ENCODE assay signal across 1 cellular context in the genomic region with DNA sequence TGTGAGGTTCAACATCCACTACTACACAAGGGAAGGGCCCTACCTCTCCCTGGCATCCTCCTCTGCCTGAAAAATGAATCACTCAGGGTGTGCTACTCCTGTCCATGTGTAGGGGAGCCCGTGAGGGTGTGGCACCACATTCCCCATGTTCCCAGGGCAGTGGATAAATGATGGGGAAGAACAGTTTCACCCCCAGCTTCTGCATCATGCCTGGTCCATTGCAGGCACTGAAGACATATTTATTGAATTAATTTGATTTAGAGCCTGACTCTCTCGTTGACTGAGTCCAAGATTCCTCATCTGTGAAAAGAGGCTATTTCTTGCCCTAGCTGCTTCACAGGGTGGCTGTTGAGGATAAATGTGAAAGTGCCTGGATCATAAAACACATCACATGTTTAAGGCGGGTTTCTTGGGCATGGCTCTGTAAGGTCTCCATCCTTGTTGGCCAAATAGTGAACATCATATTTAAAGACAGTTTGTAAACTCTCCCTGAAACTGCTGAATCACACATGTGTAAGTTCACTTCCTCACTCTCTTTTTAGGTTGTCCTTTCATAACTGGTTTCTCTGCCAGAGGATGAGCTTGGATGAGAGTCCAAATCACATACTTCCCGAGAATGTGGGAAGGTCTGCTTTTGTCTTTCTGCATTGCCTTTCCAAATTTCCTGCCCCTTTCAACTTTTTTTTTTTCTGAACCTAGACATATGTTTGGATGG.
TF ChIP-seq lines count a peak whose summit lies in the region.

No MANE protein-coding gene starts in this region.

TF ChIP-seq in GM23338, 12 proteins besides CTCF, POLR2A, EP300 and RAD21 (continued from another document):
- TF ChIP-seq, protein P1, sequence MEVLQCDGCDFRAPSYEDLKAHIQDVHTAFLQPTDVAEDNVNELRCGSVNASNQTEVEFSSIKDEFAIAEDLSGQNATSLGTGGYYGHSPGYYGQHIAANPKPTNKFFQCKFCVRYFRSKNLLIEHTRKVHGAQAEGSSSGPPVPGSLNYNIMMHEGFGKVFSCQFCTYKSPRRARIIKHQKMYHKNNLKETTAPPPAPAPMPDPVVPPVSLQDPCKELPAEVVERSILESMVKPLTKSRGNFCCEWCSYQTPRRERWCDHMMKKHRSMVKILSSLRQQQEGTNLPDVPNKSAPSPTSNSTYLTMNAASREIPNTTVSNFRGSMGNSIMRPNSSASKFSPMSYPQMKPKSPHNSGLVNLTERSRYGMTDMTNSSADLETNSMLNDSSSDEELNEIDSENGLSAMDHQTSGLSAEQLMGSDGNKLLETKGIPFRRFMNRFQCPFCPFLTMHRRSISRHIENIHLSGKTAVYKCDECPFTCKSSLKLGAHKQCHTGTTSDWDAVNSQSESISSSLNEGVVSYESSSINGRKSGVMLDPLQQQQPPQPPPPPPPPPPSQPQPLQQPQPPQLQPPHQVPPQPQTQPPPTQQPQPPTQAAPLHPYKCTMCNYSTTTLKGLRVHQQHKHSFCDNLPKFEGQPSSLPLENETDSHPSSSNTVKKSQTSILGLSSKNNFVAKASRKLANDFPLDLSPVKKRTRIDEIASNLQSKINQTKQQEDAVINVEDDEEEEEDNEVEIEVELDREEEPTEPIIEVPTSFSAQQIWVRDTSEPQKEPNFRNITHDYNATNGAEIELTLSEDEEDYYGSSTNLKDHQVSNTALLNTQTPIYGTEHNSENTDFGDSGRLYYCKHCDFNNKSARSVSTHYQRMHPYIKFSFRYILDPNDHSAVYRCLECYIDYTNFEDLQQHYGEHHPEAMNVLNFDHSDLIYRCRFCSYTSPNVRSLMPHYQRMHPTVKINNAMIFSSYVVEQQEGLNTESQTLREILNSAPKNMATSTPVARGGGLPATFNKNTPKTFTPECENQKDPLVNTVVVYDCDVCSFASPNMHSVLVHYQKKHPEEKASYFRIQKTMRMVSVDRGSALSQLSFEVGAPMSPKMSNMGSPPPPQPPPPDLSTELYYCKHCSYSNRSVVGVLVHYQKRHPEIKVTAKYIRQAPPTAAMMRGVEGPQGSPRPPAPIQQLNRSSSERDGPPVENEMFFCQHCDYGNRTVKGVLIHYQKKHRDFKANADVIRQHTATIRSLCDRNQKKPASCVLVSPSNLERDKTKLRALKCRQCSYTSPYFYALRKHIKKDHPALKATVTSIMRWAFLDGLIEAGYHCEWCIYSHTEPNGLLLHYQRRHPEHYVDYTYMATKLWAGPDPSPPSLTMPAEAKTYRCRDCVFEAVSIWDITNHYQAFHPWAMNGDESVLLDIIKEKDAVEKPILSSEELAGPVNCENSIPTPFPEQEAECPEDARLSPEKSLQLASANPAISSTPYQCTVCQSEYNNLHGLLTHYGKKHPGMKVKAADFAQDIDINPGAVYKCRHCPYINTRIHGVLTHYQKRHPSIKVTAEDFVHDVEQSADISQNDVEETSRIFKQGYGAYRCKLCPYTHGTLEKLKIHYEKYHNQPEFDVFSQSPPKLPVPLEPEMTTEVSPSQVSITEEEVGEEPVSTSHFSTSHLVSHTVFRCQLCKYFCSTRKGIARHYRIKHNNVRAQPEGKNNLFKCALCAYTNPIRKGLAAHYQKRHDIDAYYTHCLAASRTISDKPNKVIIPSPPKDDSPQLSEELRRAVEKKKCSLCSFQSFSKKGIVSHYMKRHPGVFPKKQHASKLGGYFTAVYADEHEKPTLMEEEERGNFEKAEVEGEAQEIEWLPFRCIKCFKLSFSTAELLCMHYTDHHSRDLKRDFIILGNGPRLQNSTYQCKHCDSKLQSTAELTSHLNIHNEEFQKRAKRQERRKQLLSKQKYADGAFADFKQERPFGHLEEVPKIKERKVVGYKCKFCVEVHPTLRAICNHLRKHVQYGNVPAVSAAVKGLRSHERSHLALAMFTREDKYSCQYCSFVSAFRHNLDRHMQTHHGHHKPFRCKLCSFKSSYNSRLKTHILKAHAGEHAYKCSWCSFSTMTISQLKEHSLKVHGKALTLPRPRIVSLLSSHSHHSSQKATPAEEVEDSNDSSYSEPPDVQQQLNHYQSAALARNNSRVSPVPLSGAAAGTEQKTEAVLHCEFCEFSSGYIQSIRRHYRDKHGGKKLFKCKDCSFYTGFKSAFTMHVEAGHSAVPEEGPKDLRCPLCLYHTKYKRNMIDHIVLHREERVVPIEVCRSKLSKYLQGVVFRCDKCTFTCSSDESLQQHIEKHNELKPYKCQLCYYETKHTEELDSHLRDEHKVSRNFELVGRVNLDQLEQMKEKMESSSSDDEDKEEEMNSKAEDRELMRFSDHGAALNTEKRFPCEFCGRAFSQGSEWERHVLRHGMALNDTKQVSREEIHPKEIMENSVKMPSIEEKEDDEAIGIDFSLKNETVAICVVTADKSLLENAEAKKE (CRISPR knock-in tag; IDR thresholded peaks at IDR 0.05), result no peak
- TF ChIP-seq ZNF331 (CRISPR knock-in tag; IDR thresholded peaks at IDR 0.05; ENCODE audit: low read depth), result no peak
- TF ChIP-seq CREB1 (CRISPR knock-in tag; IDR thresholded peaks at IDR 0.05; ENCODE audit: low read depth), result no peak
- no peak for TF ChIP-seq POLR2AphosphoS5 (IDR thresholded peaks at IDR 0.05; ENCODE audit: low read depth)
- TF ChIP-seq STAT1 (IDR thresholded peaks at IDR 0.05; ENCODE audit: unreplicated experiment), result no peak
- no peak for TF ChIP-seq EZH2 (IDR thresholded peaks at IDR 0.05; ENCODE audit: low read depth, unreplicated experiment)
- TF ChIP-seq EZH2phosphoT487 (IDR thresholded peaks at IDR 0.05; ENCODE audit: unreplicated experiment), result no peak
- TF ChIP-seq, protein P2, sequence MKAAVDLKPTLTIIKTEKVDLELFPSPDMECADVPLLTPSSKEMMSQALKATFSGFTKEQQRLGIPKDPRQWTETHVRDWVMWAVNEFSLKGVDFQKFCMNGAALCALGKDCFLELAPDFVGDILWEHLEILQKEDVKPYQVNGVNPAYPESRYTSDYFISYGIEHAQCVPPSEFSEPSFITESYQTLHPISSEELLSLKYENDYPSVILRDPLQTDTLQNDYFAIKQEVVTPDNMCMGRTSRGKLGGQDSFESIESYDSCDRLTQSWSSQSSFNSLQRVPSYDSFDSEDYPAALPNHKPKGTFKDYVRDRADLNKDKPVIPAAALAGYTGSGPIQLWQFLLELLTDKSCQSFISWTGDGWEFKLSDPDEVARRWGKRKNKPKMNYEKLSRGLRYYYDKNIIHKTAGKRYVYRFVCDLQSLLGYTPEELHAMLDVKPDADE (IDR thresholded peaks at IDR 0.05), result no peak
- no peak for TF ChIP-seq ZNF114 (CRISPR knock-in tag; IDR thresholded peaks at IDR 0.05)
- TF ChIP-seq NANOG (IDR thresholded peaks at IDR 0.05; ENCODE audit: borderline replicate concordance), result no peak
